Comparison of ENCODE assay signal across 22 cellular contexts in genomic region chr14:100144996-100145646, GRCh38. TPM values are rescaled to one million over a fixed set of nuclear protein-coding genes. Genes with fewer than 3 reads are reported as not detected.
DNase-seq lines count a peak whose midpoint lies in the region; ATAC-seq, FAIRE-seq and TF ChIP-seq lines count a peak whose summit lies in the region.
"Had no signal": no experiment of that assay in that cellular context is flagged by ENCODE, and none has a peak within 500 bp of the region (broad histone marks: within the 10 kb centered on the region; RNA-seq: fewer than 3 reads in every experiment).

No MANE protein-coding gene starts in this region.

- H3K4me3 Mint-ChIP-seq in activated T-cell treated with anti-CD3 and anti-CD28 coated beads, Interleukin-2, amount 50 U/mL, for 24 hours: no peak overlapping the region
- H3K4me3 Mint-ChIP-seq in activated T-cell treated with anti-CD3 and anti-CD28 coated beads, Interleukin-2, amount 50 U/mL, for 72 hours: no peak overlapping the region
- no peak overlapping the region for H3K4me3 Mint-ChIP-seq in natural killer cell
- H3K4me3 Mint-ChIP-seq: activated T-cell treated with anti-CD3 and anti-CD28 coated beads, Interleukin-2, amount 50 U/mL, for 4 hours; H9; type B pancreatic cell had no signal

- H3K27me3 Mint-ChIP-seq in activated T-cell treated with anti-CD3 and anti-CD28 coated beads, Interleukin-2, amount 50 U/mL, for 24 hours: no peaks in the 10 kb centered on the region
- H3K27me3 Mint-ChIP-seq in activated T-cell treated with anti-CD3 and anti-CD28 coated beads, Interleukin-2, amount 50 U/mL, for 72 hours (ENCODE audit: low read depth): no peaks in the 10 kb centered on the region
- no peaks in the 10 kb centered on the region for H3K27me3 Mint-ChIP-seq in natural killer cell (ENCODE audit: low read depth in 2 of 2)
- H3K27me3 Mint-ChIP-seq: type B pancreatic cell had no signal

- H3K36me3 Mint-ChIP-seq in activated T-cell treated with anti-CD3 and anti-CD28 coated beads, Interleukin-2, amount 50 U/mL, for 24 hours (ENCODE audit: low read depth): peaks cover 39% of the 10 kb centered on the region
- peaks cover 0 to 3% of the 10 kb centered on the region in 2 donors for H3K36me3 Mint-ChIP-seq in activated T-cell treated with anti-CD3 and anti-CD28 coated beads, Interleukin-2, amount 50 U/mL, for 72 hours (ENCODE audit: insufficient read depth in 2 of 2)
- no peaks in the 10 kb centered on the region for H3K36me3 Mint-ChIP-seq in natural killer cell
- H3K36me3 Mint-ChIP-seq: type B pancreatic cell had no signal

- TF ChIP-seq RAD21 in HepG2 (CRISPR knock-in tag; IDR thresholded peaks at IDR 0.05): peak; percentile 58; the same call in 1 of the 2 replicates

- peak overlapping the region; percentile 88 for H3K4me2 ChIP-seq in HepG2 (ENCODE audit: low read depth, low read length)
- H3K4me2 ChIP-seq: SK-N-SH had no signal

- peaks cover 66% of the 10 kb centered on the region for H3K4me1 ChIP-seq in HepG2 (ENCODE audit: insufficient read depth, low read length)
- H3K4me1 ChIP-seq in stomach: peaks cover 76 to 100% (median 98%) of the 10 kb centered on the region in 4 donors
- H3K4me1 ChIP-seq in tibial artery: peaks cover 0 to 23% (median 0%) of the 10 kb centered on the region in 4 donors
- H3K4me1 ChIP-seq: adrenal gland had no signal

- H3K27me3 ChIP-seq in HepG2 (ENCODE audit: control insufficient read depth in 1 of 2, insufficient read depth in 2 of 2, low read length in 2 of 2): no peaks in the 10 kb centered on the region
- H3K27me3 ChIP-seq in stomach: peaks cover 0 to under 1% (median 0%) of the 10 kb centered on the region in 3 donors
- peaks cover 0 to 5% of the 10 kb centered on the region in 2 donors for H3K27me3 ChIP-seq in tibial artery
- H3K27me3 ChIP-seq: adrenal gland had no signal

- intact Hi-C loops in HepG2 (cut with micrococcal nuclease; ENCODE audit: unreplicated experiment) (no loop called here), stomach (cut with DNase I; ENCODE audit: low total_unique reads) (no loop called here), natural killer cell (cut with micrococcal nuclease) (no loop called here), tibial artery (cut with DNase I; ENCODE audit: low total_unique reads) (no loop called here)

- peak; percentile 25; the same call in 1 of the 2 replicates for TF ChIP-seq CTCF in HepG2 (CRISPR knock-in tag; IDR thresholded peaks at IDR 0.05)
- no peak for TF ChIP-seq CTCF in stomach (IDR thresholded peaks at IDR 0.05)
- TF ChIP-seq CTCF in natural killer cell (IDR thresholded peaks at IDR 0.05): no peak
- TF ChIP-seq CTCF in tibial artery (IDR thresholded peaks at IDR 0.05): no peak

- H3K9me3 ChIP-seq in HepG2 (ENCODE audit: low read length) (no peaks in the 10 kb centered on the region), stomach (no peaks in the 10 kb centered on the region), tibial artery (no peaks in the 10 kb centered on the region)
- H3K9me3 ChIP-seq: adrenal gland, SK-N-SH had no signal

- peaks cover 26% of the 10 kb centered on the region for H3K4me1 Mint-ChIP-seq in activated T-cell treated with anti-CD3 and anti-CD28 coated beads, Interleukin-2, amount 50 U/mL, for 24 hours (ENCODE audit: low read depth)
- H3K4me1 Mint-ChIP-seq in activated T-cell treated with anti-CD3 and anti-CD28 coated beads, Interleukin-2, amount 50 U/mL, for 72 hours (ENCODE audit: low read depth): peaks cover 7% of the 10 kb centered on the region
- peaks cover 5 to 35% of the 10 kb centered on the region in 2 donors for H3K4me1 Mint-ChIP-seq in natural killer cell

- POLR2A ChIA-PET in HepG2 (lab: Yijun Ruan, JAX): interaction anchor here (1.3 to 3.3 kb wide), 3 partner anchors 11 to 47 kb away, joined by 3 to 33 read pairs (median 10); no protein-coding TSS in a partner anchor

- H3K27ac ChIP-seq in caudate nucleus (ENCODE audit: low read depth, low read length) (peak overlapping the region; percentile 52), HepG2 (ENCODE audit: extremely low read length, insufficient read depth, low read length) (peak overlapping the region; percentile 97), stomach (peak overlapping the region; percentile 74 to 85 (median 78)), tibial artery (no peak overlapping the region)
- H3K27ac ChIP-seq: adrenal gland had no signal

- no peaks in the 10 kb centered on the region for H4K20me1 ChIP-seq in HepG2 (ENCODE audit: insufficient read depth, low read length)

- H3K9ac ChIP-seq in HepG2 (ENCODE audit: insufficient read depth, low read depth, low read length): peak overlapping the region; percentile 75
- H3K9ac ChIP-seq: SK-N-SH had no signal

- in situ Hi-C loops in HepG2 (cut with HindIII; ENCODE audit: extremely low pct_ligation_motif_present, low pct_unique_long_range_greater_than_20kb): loop anchor here (5.0 kb wide), 1 partner anchor 47 kb away; no protein-coding TSS in a partner anchor

- H3K36me3 ChIP-seq in HepG2 (replicated peaks in 1 of 2; ENCODE audit: control insufficient read depth in 1 of 2, insufficient read depth in 2 of 2, low read length in 2 of 2) (no peaks in the 10 kb centered on the region), stomach (peaks cover 0 to 22% (median 14%) of the 10 kb centered on the region in 4 donors), tibial artery (peaks cover 0 to 17% (median 0%) of the 10 kb centered on the region in 3 donors)
- H3K36me3 ChIP-seq: adrenal gland had no signal

- ATAC-seq in activated T-cell treated with anti-CD3 and anti-CD28 coated beads, Interleukin-2, amount 50 U/mL, for 72 hours (replicated peaks in 1 of 2): no peak
- ATAC-seq in HepG2 (peak; percentile 89), natural killer cell (no peak)

- DNase-seq in activated T-cell treated with anti-CD3 and anti-CD28 coated beads, Interleukin-2, amount 50 U/mL, for 24 hours: no peak
- DNase-seq in activated T-cell treated with anti-CD3 and anti-CD28 coated beads, Interleukin-2, amount 50 U/mL, for 72 hours: no peak
- peak in 1 of 61 donors; percentile 18 for DNase-seq in caudate nucleus (lab: John Stamatoyannopoulos, UW)
- DNase-seq in HepG2 (ENCODE audit: low spot score): peak; percentile 82
- DNase-seq in stomach: peak; percentile 84
- no peak for DNase-seq in midbrain (lab: John Stamatoyannopoulos, UW)
- no peak for DNase-seq in natural killer cell
- DNase-seq in tibial artery: no peak
- DNase-seq: 8988T; activated T-cell treated with anti-CD3 and anti-CD28 coated beads, Interleukin-2, amount 50 U/mL, for 4 hours; adrenal gland; C1 segment of cervical spinal cord; cerebellar nuclear complex; foreskin melanocyte; H9; NCI-H1930; NCI-H510A treated with DMSO at 0.1 percent for 48 hours; occipital lobe; SK-N-SH had no signal

- H3K9me3 Mint-ChIP-seq in activated T-cell treated with anti-CD3 and anti-CD28 coated beads, Interleukin-2, amount 50 U/mL, for 24 hours: no peaks in the 10 kb centered on the region
- H3K9me3 Mint-ChIP-seq in activated T-cell treated with anti-CD3 and anti-CD28 coated beads, Interleukin-2, amount 50 U/mL, for 72 hours: no peaks in the 10 kb centered on the region
- no peaks in the 10 kb centered on the region for H3K9me3 Mint-ChIP-seq in natural killer cell
- H3K9me3 Mint-ChIP-seq: activated T-cell treated with anti-CD3 and anti-CD28 coated beads, Interleukin-2, amount 50 U/mL, for 4 hours; H9; type B pancreatic cell had no signal

- peak; percentile 83 for FAIRE-seq in HepG2 (lab: Jason Lieb, UNC)
- FAIRE-seq: HTR-8/SVneo, TTC549 had no signal

- peak overlapping the region; percentile 11 for H3K27ac Mint-ChIP-seq in activated T-cell treated with anti-CD3 and anti-CD28 coated beads, Interleukin-2, amount 50 U/mL, for 24 hours
- H3K27ac Mint-ChIP-seq in activated T-cell treated with anti-CD3 and anti-CD28 coated beads, Interleukin-2, amount 50 U/mL, for 72 hours: no peak overlapping the region
- H3K27ac Mint-ChIP-seq in natural killer cell: peak overlapping the region in 1 of 2 donors; percentile 72
- H3K27ac Mint-ChIP-seq: type B pancreatic cell had no signal

- TF ChIP-seq POLR2A in HepG2 (IDR thresholded peaks at IDR 0.05; ENCODE audit: insufficient read depth in 1 of 2, low read depth in 2 of 2, low read length in 2 of 2): peak in 1 of 2 experiments; percentile 87; a peak in 3 of 4 replicates
- no peak for TF ChIP-seq POLR2A in stomach (IDR thresholded peaks at IDR 0.05)

- CTCF ChIA-PET in HepG2 (lab: Yijun Ruan, JAX; ENCODE audit: low intra/inter-chr PET ratio, low total read pairs): no interaction called here

- peak overlapping the region; percentile 43 to 64 (median 47); a peak in 5 of 6 replicates for H3K4me3 ChIP-seq in HepG2 (replicated peaks in 1 of 3; ENCODE audit: insufficient read depth in 1 of 3, low read depth in 2 of 3, low read length in 3 of 3)
- H3K4me3 ChIP-seq in stomach: peak overlapping the region in 1 of 4 donors; percentile 18
- no peak overlapping the region for H3K4me3 ChIP-seq in tibial artery
- H3K4me3 ChIP-seq: adrenal gland had no signal

- no peak overlapping the region for H2AFZ ChIP-seq in HepG2 (ENCODE audit: low read length)

- TF ChIP-seq EP300 in HepG2 (IDR thresholded peaks at IDR 0.05; ENCODE audit: low read depth in 2 of 2, low read length in 2 of 2) (peak in 1 of 2 experiments; percentile 54; a peak in 1 of 4 replicates), HepG2 (CRISPR knock-in tag; IDR thresholded peaks at IDR 0.05; ENCODE audit: borderline replicate concordance) (peak; percentile 13; the same call in 1 of the 2 replicates), stomach (IDR thresholded peaks at IDR 0.05) (no peak)

- BruUV-seq in HepG2 (replicated peaks; lab: Mats Ljungman, UMichigan): no TSS peak

- WGBS in HepG2 (ENCODE audit: low lambda C conversion rate): 0% methylated on average over 1 of the region's 18 CpGs
- WGBS in stomach, 5 donors: 30 to 71% (median 39%) methylated on average over 9 to 18 of the region's 18 CpGs

- no peaks in the 10 kb centered on the region for H3K79me2 ChIP-seq in HepG2 (ENCODE audit: insufficient read depth, low read length)

RNA-seq across cellular contexts. Expression of gene DEGS2, which starts 14.3 kb away (rescaled TPM):
- total RNA-seq in activated T-cell treated with anti-CD3 and anti-CD28 coated beads, Interleukin-2, amount 50 U/mL, for 72 hours: 1 to 10 TPM; 1.8 to 4.2 TPM
- total RNA-seq in HepG2 (2016; rRNA removed; fragmentation: Illumina TruSeq; extraction: Trizol) (0.09 TPM in 1 of 2 replicates, not detected in the other), stomach (10 to 100 TPM in 4 of 5 donors, 1 to 10 TPM in 1; 1.2 to 53.0 (median 25.0) TPM), natural killer cell (1 to 10 TPM in 2 of 3 donors, under 1 TPM in 1; 0.60 to 7.1 (median 4.4) TPM)
- total RNA-seq in HepG2 (2016; cell fraction: cytosol; rRNA removed; fragmentation: Illumina TruSeq; extraction: Trizol; ENCODE audit: low read depth): 0.18 and 0.30 TPM in 2 replicates
- 0.04 TPM in 2 replicates for total RNA-seq in HepG2 (2016; cell fraction: insoluble cytoplasmic fraction; rRNA removed; fragmentation: Illumina TruSeq; extraction: Trizol)
- total RNA-seq in HepG2 (2016; cell fraction: membrane; rRNA removed; fragmentation: Illumina TruSeq; extraction: Trizol): 0.07 and 0.19 TPM in 2 replicates
- total RNA-seq in HepG2 (2016; cell fraction: nucleus; rRNA removed; fragmentation: Illumina TruSeq; extraction: Trizol): 0.12 and 0.28 TPM in 2 replicates
- polyA plus RNA-seq in HepG2 (2011; rRNA removed) (0.09 and 0.14 TPM in 2 replicates), stomach (1 to 10 TPM; 4.3 to 8.6 (median 7.7) TPM)
- polyA plus RNA-seq in HepG2 (2011; cell fraction: cytosol; rRNA removed): 0.15 and 0.30 TPM in 2 replicates
- polyA plus RNA-seq in HepG2 (2011; cell fraction: nucleus; rRNA removed): 1.6 and 2.0 TPM in 2 replicates
- polyA plus RNA-seq in HepG2 (2012): 0.25 and 0.91 TPM in 2 replicates
- not detected in 2 replicates for polyA plus RNA-seq in HepG2 (2016; cell fraction: cytosol; fragmentation: Illumina TruSeq; extraction: Trizol; ENCODE audit: low read depth)
- 0.07 TPM in 1 of 2 replicates, not detected in the other for polyA plus RNA-seq in HepG2 (2016; cell fraction: insoluble cytoplasmic fraction; fragmentation: Illumina TruSeq; extraction: Trizol; ENCODE audit: low read depth)
- polyA plus RNA-seq in HepG2 (2016; cell fraction: membrane; fragmentation: Illumina TruSeq; extraction: Trizol; ENCODE audit: low read depth): not detected in 2 replicates
- 0.22 TPM in 1 of 2 replicates, not detected in the other for polyA plus RNA-seq in HepG2 (2016; cell fraction: nucleus; fragmentation: Illumina TruSeq; extraction: Trizol; ENCODE audit: insufficient read depth, low read depth)
- polyA minus RNA-seq in HepG2 (2011; rRNA and poly(A)+ RNA removed; ENCODE audit: low replicate concordance): 0.30 and 1.6 TPM in 2 replicates
- 0.26 and 0.30 TPM in 2 replicates for polyA minus RNA-seq in HepG2 (2011; cell fraction: cytosol; rRNA and poly(A)+ RNA removed)
- 0.37 and 0.90 TPM in 2 replicates for polyA minus RNA-seq in HepG2 (2011; cell fraction: nucleus; rRNA and poly(A)+ RNA removed)

Comparison
In these comparisons a context has a peak if more than half of its experiments do, and no peak if none do; other contexts are left out.
1. DNase-seq: peak in HepG2 (single experiment) and stomach (single experiment); none in activated T-cell treated with anti-CD3 and anti-CD28 coated beads, Interleukin-2, amount 50 U/mL, for 24 hours (single experiment), activated T-cell treated with anti-CD3 and anti-CD28 coated beads, Interleukin-2, amount 50 U/mL, for 72 hours (0 of 2), midbrain (single experiment), natural killer cell (single experiment) and tibial artery (0 of 2).
2. H3K27ac ChIP-seq: peak in caudate nucleus (single experiment), HepG2 (single experiment) and stomach (5 of 5); none in tibial artery (0 of 2).
3. H3K4me3 ChIP-seq: peak in HepG2 (3 of 3); none in tibial artery (0 of 2).